In the genomic region with DNA sequence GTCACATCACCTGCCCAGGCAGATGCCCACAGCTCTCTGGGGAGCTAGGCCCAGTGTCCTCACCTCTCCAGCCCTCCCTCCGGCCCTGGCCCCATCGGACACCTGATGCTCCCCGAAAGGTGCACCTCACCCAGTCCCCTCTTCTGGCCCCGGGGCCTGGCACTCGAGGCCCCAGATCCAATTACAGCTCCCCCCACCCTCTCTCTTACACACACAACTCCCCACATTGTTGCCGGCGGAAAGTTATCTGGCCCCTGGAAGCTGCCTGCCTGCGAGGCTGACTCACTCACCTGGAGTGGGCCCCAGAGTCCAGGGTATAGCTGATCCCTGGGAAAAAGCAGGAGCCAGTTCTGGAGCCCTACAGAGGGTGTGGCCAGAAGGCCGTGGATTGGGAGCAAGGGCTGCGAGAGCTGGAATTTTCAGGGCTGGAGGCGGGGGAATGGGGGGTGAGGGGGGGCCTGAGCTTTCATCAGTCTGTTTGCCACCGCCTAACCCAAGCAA, we compare ENCODE assay signal across 10 cellular contexts. TPM values are rescaled to one million over a fixed set of nuclear protein-coding genes. Genes with fewer than 3 reads are reported as not detected.
A peak's percentile ranks its signal among the peaks of the same experiment; 100 is the strongest.
DNase-seq lines count a peak whose midpoint lies in the region; ATAC-seq and FAIRE-seq lines count a peak whose summit lies in the region.
"Had no signal": no experiment of that assay in that cellular context is flagged by ENCODE, and none has a peak within 500 bp of the region (broad histone marks: within the 10 kb centered on the region; RNA-seq: fewer than 3 reads in every experiment).

No MANE protein-coding gene starts in this region.

- no peaks in the 10 kb centered on the region for H3K36me3 Mint-ChIP-seq in activated naive CD4-positive, alpha-beta T cell treated with anti-CD3 and anti-CD28 coated beads, Interleukin-2, amount 50 U/mL, for 24 hours

- intact Hi-C loops in Right ventricle myocardium inferior (cut with DNase I) = no loop called here

- peak overlapping the region; percentile 47 for H3K27ac ChIP-seq in epithelial cell of prostate
- H3K27ac ChIP-seq: cardiac muscle cell had no signal

- peak; percentile 62 for FAIRE-seq in urothelium cell line (lab: Jason Lieb, UNC)

- no peak for DNase-seq in activated naive CD4-positive, alpha-beta T cell (lab: John Stamatoyannopoulos, UW)
- no peak for DNase-seq in epithelial cell of prostate (ENCODE audit: low read depth, low spot score)
- DNase-seq in urothelium cell line (ENCODE audit: low spot score) = peak; percentile 79
- DNase-seq in amygdala (lab: John Stamatoyannopoulos, UW) = no peak
- no peak for DNase-seq in Right ventricle myocardium inferior (ENCODE audit: missing footprints)
- DNase-seq: NCI-H2029; stimulated activated CD4-positive, alpha-beta T cell treated with anti-CD3 and anti-CD28 coated beads, Interleukin-12 subunit alpha, Interleukin-12 subunit beta, amount 100 ng/mL, for 4 hours; T1000 had no signal

- ATAC-seq in Right ventricle myocardium inferior = no peak

- no peaks in the 10 kb centered on the region for H3K9me3 Mint-ChIP-seq in activated naive CD4-positive, alpha-beta T cell treated with anti-CD3 and anti-CD28 coated beads, Interleukin-2, amount 50 U/mL, for 24 hours

- no peak overlapping the region for H3K27ac Mint-ChIP-seq in activated naive CD4-positive, alpha-beta T cell treated with anti-CD3 and anti-CD28 coated beads, Interleukin-2, amount 50 U/mL, for 24 hours

- peaks cover 29% of the 10 kb centered on the region for H3K4me1 Mint-ChIP-seq in activated naive CD4-positive, alpha-beta T cell treated with anti-CD3 and anti-CD28 coated beads, Interleukin-2, amount 50 U/mL, for 24 hours

- no peaks in the 10 kb centered on the region for H3K27me3 Mint-ChIP-seq in activated naive CD4-positive, alpha-beta T cell treated with anti-CD3 and anti-CD28 coated beads, Interleukin-2, amount 50 U/mL, for 24 hours

- H3K4me3 Mint-ChIP-seq in activated naive CD4-positive, alpha-beta T cell treated with anti-CD3 and anti-CD28 coated beads, Interleukin-2, amount 50 U/mL, for 24 hours = peak overlapping the region; percentile 23

RNA-seq across cellular contexts. Expression of a gene that starts 1.1 kb away (rescaled TPM):
- 4.2 TPM for total RNA-seq in Right ventricle myocardium inferior

RNA-seq across cellular contexts. Expression of a gene that starts 1.5 kb away (rescaled TPM):
- total RNA-seq in Right ventricle myocardium inferior = 19.0 TPM

RNA-seq across cellular contexts. Expression of a gene that starts 10.8 kb away (rescaled TPM):
- 11.8 TPM for total RNA-seq in Right ventricle myocardium inferior

RNA-seq across cellular contexts. Expression of a gene that starts 27.8 kb away (rescaled TPM):
- 20.1 TPM for total RNA-seq in Right ventricle myocardium inferior

RNA-seq across cellular contexts. Expression of a gene that starts 38.4 kb away (rescaled TPM):
- 0.03 TPM for total RNA-seq in Right ventricle myocardium inferior
